8 cellular contexts compared by ENCODE assay signal in genomic region chr20:46709459-46710148, GRCh38. TPM values are rescaled to one million over a fixed set of nuclear protein-coding genes. Genes with fewer than 3 reads are reported as not detected.
A peak's percentile ranks its signal among the peaks of the same experiment; 100 is the strongest.
DNase-seq lines count a peak whose midpoint lies in the region; ATAC-seq, FAIRE-seq and TF ChIP-seq lines count a peak whose summit lies in the region.

SLC2A10 (plus strand) TSS chr20:46709649; CDS start chr20:46709737, 88 bp downstream.

- H3K4me1 Mint-ChIP-seq in stimulated activated memory B cell treated with anti-CD40 and anti-IgM and Interleukin-4, amounts not matched to agents 10 μg/mL and 1 μg/mL and 100 μg/mL, for 72 hours, result peaks cover 16% of the 10 kb centered on the region

- H3K36me3 Mint-ChIP-seq in stimulated activated memory B cell treated with anti-CD40 and anti-IgM and Interleukin-4, amounts not matched to agents 10 μg/mL and 1 μg/mL and 100 μg/mL, for 72 hours, result no peaks in the 10 kb centered on the region

- POLR2A ChIA-PET in AG04450 (lab: Yijun Ruan, JAX), result interaction anchor here (0.5 to 1.2 kb wide), 2 partner anchors 20 to 872 kb away, joined by 3 to 4 read pairs; partner anchors contain the start of gene TP53RK

- DNase-seq in AG04450 (ENCODE audit: low read depth, low spot score) (no peak), HTR-8/SVneo (ENCODE audit: insufficient read length, low spot score) (peak; percentile 87), bronchial epithelial cell (ENCODE audit: low read depth) (no peak), kidney tubule cell (ENCODE audit: low spot score) (peak; percentile 36), NCI-H2107 (lab: John Stamatoyannopoulos, UW) (no peak), DMS153 treated with DMSO at 0.1 percent for 48 hours (lab: John Stamatoyannopoulos, UW; ENCODE audit: unreplicated experiment) (no peak), SIG-M5 treated with dmso at 0.1 percent for 504 hours (lab: John Stamatoyannopoulos, UW; ENCODE audit: unreplicated experiment) (no peak)

- no peak for FAIRE-seq in HTR-8/SVneo (lab: Jason Lieb, UNC)
- no peak for FAIRE-seq in bronchial epithelial cell (lab: Jason Lieb, UNC)

- no peak within 1 kb of the TSS for H3K27ac Mint-ChIP-seq in stimulated activated memory B cell treated with anti-CD40 and anti-IgM and Interleukin-4, amounts not matched to agents 10 μg/mL and 1 μg/mL and 100 μg/mL, for 72 hours

- no peaks in the 10 kb centered on the region for H3K36me3 ChIP-seq in bronchial epithelial cell (ENCODE audit: control insufficient read depth, insufficient read depth, low read length)

- peaks cover 3% of the 10 kb centered on the region for H3K9me3 Mint-ChIP-seq in stimulated activated memory B cell treated with anti-CD40 and anti-IgM and Interleukin-4, amounts not matched to agents 10 μg/mL and 1 μg/mL and 100 μg/mL, for 72 hours

- CTCF ChIA-PET in AG04450 (lab: Charles Lee), result no interaction called here

- TF ChIP-seq CTCF in AG04450 (IDR thresholded peaks at IDR 0.05; ENCODE audit: low read depth, low read length) (0 out of 2 replicates have a peak, but pooled peaks have one; percentile 4), bronchial epithelial cell (IDR thresholded peaks at IDR 0.05; ENCODE audit: insufficient read depth, low read length, severe bottlenecking) (no peak)

- no peaks in the 10 kb centered on the region for H3K27me3 ChIP-seq in AG04450 (ENCODE audit: control insufficient read depth, insufficient read depth, low read length)
- no peaks in the 10 kb centered on the region for H3K27me3 ChIP-seq in bronchial epithelial cell (ENCODE audit: control insufficient read depth, insufficient read depth, low read length)

- H3K27me3 Mint-ChIP-seq in stimulated activated memory B cell treated with anti-CD40 and anti-IgM and Interleukin-4, amounts not matched to agents 10 μg/mL and 1 μg/mL and 100 μg/mL, for 72 hours, result peaks cover 67% of the 10 kb centered on the region

- peak within 1 kb of the TSS; percentile 59 for H3K4me3 Mint-ChIP-seq in stimulated activated memory B cell treated with anti-CD40 and anti-IgM and Interleukin-4, amounts not matched to agents 10 μg/mL and 1 μg/mL and 100 μg/mL, for 72 hours

- peak within 1 kb of the TSS; percentile 75 for H3K4me3 ChIP-seq in AG04450 (ENCODE audit: low read depth, low read length)
- H3K4me3 ChIP-seq in bronchial epithelial cell (ENCODE audit: low read depth, low read length), result peak within 1 kb of the TSS; percentile 67

- peak; percentile 29 for ATAC-seq in stimulated activated memory B cell treated with anti-CD40 and anti-IgM and Interleukin-4, amounts not matched to agents 10 μg/mL and 1 μg/mL and 100 μg/mL, for 72 hours

- peak within 1 kb of the TSS; percentile 78 for H3K27ac ChIP-seq in AG04450 (ENCODE audit: low read depth, low read length)

- H3K9me3 ChIP-seq in AG04450 (ENCODE audit: control insufficient read depth, insufficient read depth, low read length), result peaks cover 9% of the 10 kb centered on the region

RNA-seq across cellular contexts. Expression of gene SLC2A10, which starts in this region (rescaled TPM):
- 35.5 and 36.9 TPM in 2 replicates for polyA plus RNA-seq in AG04450 (2011; rRNA removed)
- polyA minus RNA-seq in AG04450 (2011; rRNA and poly(A)+ RNA removed), result 41.7 and 47.2 TPM in 2 replicates
- 19.2 and 30.2 TPM in 2 replicates for total RNA-seq in bronchial epithelial cell

Comparison
In these comparisons a context has a peak if more than half of its experiments do, and no peak if none do; other contexts are left out.
1. DNase-seq: peak in HTR-8/SVneo (single experiment) and kidney tubule cell (single experiment); none in AG04450 (single experiment), bronchial epithelial cell (single experiment), NCI-H2107 (single experiment), DMS153 treated with DMSO at 0.1 percent for 48 hours (single experiment) and SIG-M5 treated with dmso at 0.1 percent for 504 hours (single experiment).